In genomic region chr16:15769239-15769638, GRCh38 we compare ENCODE assay signal across 14 cellular contexts.
DNase-seq lines count a peak whose midpoint lies in the region; ATAC-seq, FAIRE-seq and TF ChIP-seq lines count a peak whose summit lies in the region.
"Had no signal": no experiment of that assay in that cellular context is flagged by ENCODE, and none has a peak within 500 bp of the region (broad histone marks: within the 10 kb centered on the region; RNA-seq: fewer than 3 reads in every experiment).

No MANE protein-coding gene starts in this region.

- H4K91ac ChIP-seq in trophoblast cell (ENCODE audit: low read depth, low read length) = no peak overlapping the region

- TF ChIP-seq POLR2A in esophagus squamous epithelium (IDR thresholded peaks at IDR 0.05) = no peak
- TF ChIP-seq POLR2A in HepG2 (IDR thresholded peaks at IDR 0.05; ENCODE audit: insufficient read depth in 1 of 2, low read depth in 2 of 2, low read length in 2 of 2) = no peak

- TF ChIP-seq EP300 in HepG2 (IDR thresholded peaks at IDR 0.05; ENCODE audit: low read depth in 2 of 2, low read length in 2 of 2) = no peak
- TF ChIP-seq EP300 in HepG2 (CRISPR knock-in tag; IDR thresholded peaks at IDR 0.05; ENCODE audit: borderline replicate concordance) = no peak

- H3K4me3 ChIP-seq in ascending aorta (no peak overlapping the region), esophagus squamous epithelium (no peak overlapping the region), trophoblast cell (ENCODE audit: low read depth, low read length) (peak overlapping the region; percentile 4), thoracic aorta (no peak overlapping the region), HepG2 (replicated peaks in 1 of 3; ENCODE audit: insufficient read depth in 1 of 3, low read depth in 2 of 3, low read length in 3 of 3) (no peak overlapping the region)
- H3K4me3 ChIP-seq: GM23338 had no signal

- H2BK12ac ChIP-seq in trophoblast cell (ENCODE audit: low read length) = no peak overlapping the region

- DNase-seq in ascending aorta (ENCODE audit: low spot score in 2 of 2) (no peak), esophagus squamous epithelium (lab: John Stamatoyannopoulos, UW) (no peak), trophoblast cell (no peak), thoracic aorta (ENCODE audit: low spot score) (no peak), HepG2 (ENCODE audit: low spot score) (no peak), midbrain (lab: John Stamatoyannopoulos, UW) (no peak)
- DNase-seq: C1 segment of cervical spinal cord; Calu3; CD4-positive, alpha-beta T cell; DMS 273 treated with DMSO at 0.1 percent for 48 hours; H9 had no signal

- H3K18ac ChIP-seq in trophoblast cell (ENCODE audit: low read length) = no peak overlapping the region

- BruUV-seq in HepG2 (replicated peaks; lab: Mats Ljungman, UMichigan) = no TSS peak

- TF ChIP-seq CTCF in ascending aorta (IDR thresholded peaks at IDR 0.05) = no peak
- TF ChIP-seq CTCF in esophagus squamous epithelium (IDR thresholded peaks at IDR 0.05) = no peak
- TF ChIP-seq CTCF in thoracic aorta (IDR thresholded peaks at IDR 0.05) = no peak
- no peak for TF ChIP-seq CTCF in HepG2 (CRISPR knock-in tag; IDR thresholded peaks at IDR 0.05)

- no peak overlapping the region for H2BK5ac ChIP-seq in trophoblast cell (ENCODE audit: low read depth, low read length, poor library complexity)

- H4K12ac ChIP-seq in trophoblast cell (ENCODE audit: low read depth, low read length) = no peak overlapping the region

- no peak overlapping the region for H3K23ac ChIP-seq in trophoblast cell (ENCODE audit: low read length)

- H3K27ac ChIP-seq in ascending aorta (peak overlapping the region; percentile 75 to 83), esophagus squamous epithelium (peak overlapping the region in 3 of 4 donors; percentile 22 to 73 (median 52)), trophoblast cell (ENCODE audit: low read depth, low read length) (no peak overlapping the region), thoracic aorta (peak overlapping the region; percentile 73 to 76), HepG2 (ENCODE audit: extremely low read length, insufficient read depth, low read length) (no peak overlapping the region)

- H3K4me2 ChIP-seq in trophoblast cell (ENCODE audit: low read length) (no peak overlapping the region), HepG2 (ENCODE audit: low read depth, low read length) (no peak overlapping the region)
- H3K4me2 ChIP-seq: GM23338 had no signal

- H3K4ac ChIP-seq in trophoblast cell (ENCODE audit: low read depth, low read length) = no peak overlapping the region

- no peak overlapping the region for H2AFZ ChIP-seq in trophoblast cell (ENCODE audit: insufficient read depth, low read length, poor library complexity)
- H2AFZ ChIP-seq in HepG2 (ENCODE audit: low read length) = no peak overlapping the region
- H2AFZ ChIP-seq: GM23338 had no signal

- H3K36me3 ChIP-seq in ascending aorta (peaks cover 61 to 80% of the 10 kb centered on the region in 2 donors), esophagus squamous epithelium (no peaks in the 10 kb centered on the region), trophoblast cell (ENCODE audit: control insufficient read depth in 1 of 2, insufficient read depth in 2 of 2, low read length in 2 of 2) (no peaks in the 10 kb centered on the region), thoracic aorta (peaks cover 54% of the 10 kb centered on the region), HepG2 (replicated peaks in 1 of 2; ENCODE audit: control insufficient read depth in 1 of 2, insufficient read depth in 2 of 2, low read length in 2 of 2) (no peaks in the 10 kb centered on the region)

- no peak for ATAC-seq in thoracic aorta (ENCODE audit: insufficient number of reproducible peaks, low FRiP score, low read depth)
- ATAC-seq in HepG2 = no peak
- no peak for ATAC-seq in GM21526 (IDR thresholded peaks at IDR 0.05; ENCODE audit: low FRiP score, unreplicated experiment)
- ATAC-seq: GM23338 had no signal

- H3K9ac ChIP-seq in trophoblast cell (ENCODE audit: low read length) (no peak overlapping the region), HepG2 (ENCODE audit: insufficient read depth, low read depth, low read length) (no peak overlapping the region)

- H3K4me1 ChIP-seq in ascending aorta (peaks cover 25 to 42% of the 10 kb centered on the region in 2 donors), esophagus squamous epithelium (peaks cover 0 to 19% (median 4%) of the 10 kb centered on the region in 3 donors), trophoblast cell (ENCODE audit: control insufficient read depth in 1 of 2, insufficient read depth in 2 of 2, low read length in 2 of 2) (no peaks in the 10 kb centered on the region), thoracic aorta (ENCODE audit: control insufficient read depth in 1 of 2, low read depth in 2 of 2) (peaks cover 20 to 77% of the 10 kb centered on the region in 2 donors), HepG2 (ENCODE audit: insufficient read depth, low read length) (no peaks in the 10 kb centered on the region)

- H3K79me2 ChIP-seq in trophoblast cell (ENCODE audit: control insufficient read depth, insufficient read depth, low read length, poor library complexity) = no peaks in the 10 kb centered on the region
- no peaks in the 10 kb centered on the region for H3K79me2 ChIP-seq in HepG2 (ENCODE audit: insufficient read depth, low read length)

- no peak overlapping the region for H2AK5ac ChIP-seq in trophoblast cell (ENCODE audit: low read length)

- TF ChIP-seq RAD21 in HepG2 (CRISPR knock-in tag; IDR thresholded peaks at IDR 0.05) = no peak

- no peaks in the 10 kb centered on the region for H4K20me1 ChIP-seq in HepG2 (ENCODE audit: insufficient read depth, low read length)

- no peak overlapping the region for H2BK120ac ChIP-seq in trophoblast cell (ENCODE audit: insufficient read depth, low read length, poor library complexity)

- H3K79me1 ChIP-seq in trophoblast cell (ENCODE audit: low read length) = no peaks in the 10 kb centered on the region

- H3K14ac ChIP-seq in trophoblast cell (ENCODE audit: low read length) = no peak overlapping the region

- CTCF ChIA-PET in HepG2 (lab: Yijun Ruan, JAX; ENCODE audit: low intra/inter-chr PET ratio, low total read pairs) = no interaction called here

- in situ Hi-C loops in HepG2 (cut with HindIII; ENCODE audit: extremely low pct_ligation_motif_present, low pct_unique_long_range_greater_than_20kb) = no loop called here

- no peaks in the 10 kb centered on the region for H3K27me3 ChIP-seq in ascending aorta
- no peaks in the 10 kb centered on the region for H3K27me3 ChIP-seq in esophagus squamous epithelium
- no peaks in the 10 kb centered on the region for H3K27me3 ChIP-seq in trophoblast cell (ENCODE audit: insufficient read depth, low read length)
- H3K27me3 ChIP-seq in thoracic aorta (replicated peaks; ENCODE audit: insufficient read depth) = no peaks in the 10 kb centered on the region
- peaks cover 0 to 21% of the 10 kb centered on the region in 2 experiments; a peak in 4 of 5 replicates for H3K27me3 ChIP-seq in HepG2 (ENCODE audit: control insufficient read depth in 1 of 2, insufficient read depth in 2 of 2, low read length in 2 of 2)

- H3K9me3 ChIP-seq in ascending aorta = no peaks in the 10 kb centered on the region
- no peaks in the 10 kb centered on the region for H3K9me3 ChIP-seq in esophagus squamous epithelium
- H3K9me3 ChIP-seq in trophoblast cell (ENCODE audit: insufficient read depth, low read depth, low read length) = peaks cover 1% of the 10 kb centered on the region
- H3K9me3 ChIP-seq in thoracic aorta = no peaks in the 10 kb centered on the region
- H3K9me3 ChIP-seq in HepG2 (ENCODE audit: low read length) = no peaks in the 10 kb centered on the region

- intact Hi-C loops in ascending aorta (cut with DNase I) = loop anchor here (5.0 to 10.0 kb wide), 2 partner anchors 88 to 356 kb away; partner anchors contain the start of gene MYH11
- intact Hi-C loops in esophagus squamous epithelium (cut with DNase I) = loop anchor here (10.0 kb wide), 1 partner anchor 426 kb away; no protein-coding TSS in a partner anchor
- intact Hi-C loops in HepG2 (cut with micrococcal nuclease; ENCODE audit: unreplicated experiment) = loop anchor here (5.0 kb wide), 1 partner anchor 418 kb away; no protein-coding TSS in a partner anchor

- no peak for FAIRE-seq in HepG2 (lab: Jason Lieb, UNC)
- FAIRE-seq: A204.1 had no signal

- H4K8ac ChIP-seq in trophoblast cell (ENCODE audit: low read depth, low read length) = no peak overlapping the region

- WGBS in esophagus squamous epithelium, 2 donors = 74 to 82% methylated on average over 8 of the region's 8 CpGs
- WGBS in trophoblast cell (ENCODE audit: extremely low coverage, insufficient coverage, insufficient read length) = no CpG with 5 or more reads among the region's 8 CpGs
- WGBS in HepG2 (ENCODE audit: low lambda C conversion rate) = 22% methylated on average over 8 of the region's 8 CpGs

- POLR2A ChIA-PET in HepG2 (lab: Yijun Ruan, JAX) = no interaction called here

TF ChIP-seq in HepG2, 621 proteins besides CTCF, POLR2A, EP300 and RAD21:
- TF ChIP-seq CENPT (CRISPR knock-in tag; IDR thresholded peaks at IDR 0.05; ENCODE audit: low read depth) (no peak), FOXC1 (CRISPR knock-in tag; IDR thresholded peaks at IDR 0.05; ENCODE audit: borderline replicate concordance) (no peak), NFKB2 (CRISPR knock-in tag; IDR thresholded peaks at IDR 0.05; ENCODE audit: borderline replicate concordance) (no peak), RFX5 (IDR thresholded peaks at IDR 0.05; ENCODE audit: low read depth, low read length) (no peak), ZFX (CRISPR knock-in tag; IDR thresholded peaks at IDR 0.05; ENCODE audit: low read depth) (no peak), ZNF180 (CRISPR knock-in tag; IDR thresholded peaks at IDR 0.05; ENCODE audit: borderline replicate concordance, low read depth) (no peak), SSRP1 (CRISPR knock-in tag; IDR thresholded peaks at IDR 0.05) (no peak)
- TF ChIP-seq, protein P1, sequence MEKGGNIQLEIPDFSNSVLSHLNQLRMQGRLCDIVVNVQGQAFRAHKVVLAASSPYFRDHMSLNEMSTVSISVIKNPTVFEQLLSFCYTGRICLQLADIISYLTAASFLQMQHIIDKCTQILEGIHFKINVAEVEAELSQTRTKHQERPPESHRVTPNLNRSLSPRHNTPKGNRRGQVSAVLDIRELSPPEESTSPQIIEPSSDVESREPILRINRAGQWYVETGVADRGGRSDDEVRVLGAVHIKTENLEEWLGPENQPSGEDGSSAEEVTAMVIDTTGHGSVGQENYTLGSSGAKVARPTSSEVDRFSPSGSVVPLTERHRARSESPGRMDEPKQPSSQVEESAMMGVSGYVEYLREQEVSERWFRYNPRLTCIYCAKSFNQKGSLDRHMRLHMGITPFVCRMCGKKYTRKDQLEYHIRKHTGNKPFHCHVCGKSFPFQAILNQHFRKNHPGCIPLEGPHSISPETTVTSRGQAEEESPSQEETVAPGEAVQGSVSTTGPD (CRISPR knock-in tag; IDR thresholded peaks at IDR 0.05) = no peak

Comparison
In these comparisons a context has a peak if more than half of its experiments do, and no peak if none do; other contexts are left out.
1. H3K27ac ChIP-seq: peak in ascending aorta (2 of 2), esophagus squamous epithelium (3 of 4) and thoracic aorta (2 of 2); none in trophoblast cell (single experiment) and HepG2 (single experiment).